22 cellular contexts compared by ENCODE assay signal in the genomic region with DNA sequence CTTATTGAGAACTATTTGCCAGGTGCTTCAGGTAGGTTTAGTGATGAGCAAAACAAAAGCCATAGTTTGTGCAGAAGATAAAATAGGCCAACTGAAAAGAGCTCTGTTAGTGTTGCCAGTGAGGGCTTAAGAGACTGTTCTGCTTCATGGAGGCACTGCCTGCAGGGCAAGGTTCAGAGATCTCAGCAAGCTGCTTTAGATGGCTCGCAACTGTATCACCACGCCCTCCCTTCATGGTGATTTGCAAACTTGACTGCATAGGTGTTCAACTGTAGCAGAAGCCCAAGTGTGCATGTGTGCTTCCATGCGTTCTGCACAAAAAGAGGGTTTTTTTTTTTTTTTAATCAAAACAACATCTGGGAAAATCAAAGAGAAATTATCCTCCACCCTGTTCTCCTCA.
"Had no signal": no experiment of that assay in that cellular context is flagged by ENCODE, and none has a peak within 500 bp of the region (broad histone marks: within the 10 kb centered on the region; RNA-seq: fewer than 3 reads in every experiment).

No MANE protein-coding gene starts in this region.

- H3K4me3 ChIP-seq: left lung, upper lobe of left lung had no signal

- ATAC-seq: activated T-helper 17 cell treated with anti-CD3 and anti-CD28 coated beads, Interleukin-2, amount 50 U/mL, for 72 hours; left lung; stimulated activated naive CD8-positive, alpha-beta T cell treated with anti-CD3 and anti-CD28 coated beads, Interleukin-15, Interleukin-2, amounts not matched to agents 100 U/mL and 50 U/mL, for 24 hours; T-cell had no signal

- DNase-seq: activated B cell treated with CpG ODN at 0.5 μM for 24 hours; activated CD4-positive, alpha-beta memory T cell treated with anti-CD3 and anti-CD28 coated beads for 36 hours; activated CD4-positive, alpha-beta T cell treated with anti-CD3 and anti-CD28 coated beads for 4 hours; activated naive CD4-positive, alpha-beta T cell treated with anti-CD3 and anti-CD28 coated beads for 36 hours; activated T-cell treated with anti-CD3 and anti-CD28 coated beads, Interleukin-2, amount 50 U/mL, for 1 hour; anterior cingulate cortex; brain microvascular endothelial cell; cortex of kidney; erythroblast; left lung; midbrain; stimulated activated naive CD8-positive, alpha-beta T cell treated with anti-CD3 and anti-CD28 coated beads, Interleukin-15, Interleukin-2, amounts not matched to agents 100 U/mL and 50 U/mL, for 24 hours; substantia nigra; T-cell; upper lobe of left lung had no signal

- H3K27ac ChIP-seq: upper lobe of left lung had no signal

- H3K27ac Mint-ChIP-seq: activated B cell treated with CpG ODN at 0.5 μM for 24 hours; activated CD4-positive, alpha-beta memory T cell treated with anti-CD3 and anti-CD28 coated beads for 36 hours; activated naive CD4-positive, alpha-beta T cell treated with anti-CD3 and anti-CD28 coated beads for 36 hours; activated T-helper 17 cell treated with anti-CD3 and anti-CD28 coated beads, Interleukin-2, amount 50 U/mL, for 72 hours; progenitor cell of endocrine pancreas; T-cell had no signal

- H3K27me3 Mint-ChIP-seq: activated CD4-positive, alpha-beta memory T cell treated with anti-CD3 and anti-CD28 coated beads for 36 hours; activated T-helper 17 cell treated with anti-CD3 and anti-CD28 coated beads, Interleukin-2, amount 50 U/mL, for 72 hours; central memory CD8-positive, alpha-beta T cell; progenitor cell of endocrine pancreas; T-cell had no signal

- H3K4me1 Mint-ChIP-seq: activated B cell treated with CpG ODN at 0.5 μM for 24 hours; central memory CD8-positive, alpha-beta T cell had no signal

- H3K4me3 Mint-ChIP-seq: activated B cell treated with CpG ODN at 0.5 μM for 24 hours; activated CD4-positive, alpha-beta memory T cell treated with anti-CD3 and anti-CD28 coated beads for 36 hours; activated naive CD4-positive, alpha-beta T cell treated with anti-CD3 and anti-CD28 coated beads for 36 hours; activated T-helper 17 cell treated with anti-CD3 and anti-CD28 coated beads, Interleukin-2, amount 50 U/mL, for 72 hours; central memory CD8-positive, alpha-beta T cell; neural crest cell; T-cell had no signal

- H3K27me3 ChIP-seq: brain microvascular endothelial cell, left lung, upper lobe of left lung had no signal

- FAIRE-seq: endometrium, frontal cortex, keratinocyte had no signal

- H3K36me3 Mint-ChIP-seq: T-cell had no signal

- H3K9me3 ChIP-seq: left lung, upper lobe of left lung had no signal

- H3K9me3 Mint-ChIP-seq: activated B cell treated with CpG ODN at 0.5 μM for 24 hours; activated CD4-positive, alpha-beta memory T cell treated with anti-CD3 and anti-CD28 coated beads for 36 hours; activated naive CD4-positive, alpha-beta T cell treated with anti-CD3 and anti-CD28 coated beads for 36 hours; activated T-helper 17 cell treated with anti-CD3 and anti-CD28 coated beads, Interleukin-2, amount 50 U/mL, for 72 hours; central memory CD8-positive, alpha-beta T cell; neural crest cell; T-cell had no signal
